25 cellular contexts compared by ENCODE assay signal in the genomic region with DNA sequence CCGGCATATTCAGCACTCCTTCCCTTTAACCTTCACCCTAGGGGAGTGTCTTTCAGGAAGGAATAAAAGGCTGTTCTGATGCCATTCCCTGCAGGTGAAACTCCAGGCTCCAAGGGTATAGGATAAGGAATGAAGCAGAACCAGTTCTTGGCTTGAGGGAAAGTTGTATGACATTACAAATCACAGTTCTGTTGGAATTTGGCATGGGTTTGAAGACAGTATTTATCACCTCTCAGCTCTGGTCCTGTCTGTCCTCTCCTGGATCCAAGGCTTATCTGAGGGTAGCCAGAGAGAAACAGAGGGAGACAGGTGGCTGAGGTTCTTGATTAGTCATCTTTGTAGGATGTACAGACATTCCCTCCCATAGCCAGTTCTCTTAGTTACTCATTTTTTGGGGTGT. TPM values are rescaled to one million over a fixed set of nuclear protein-coding genes. Genes with fewer than 3 reads are reported as not detected.
DNase-seq lines count a peak whose midpoint lies in the region; ATAC-seq and TF ChIP-seq lines count a peak whose summit lies in the region.
"Had no signal": no experiment of that assay in that cellular context is flagged by ENCODE, and none has a peak within 500 bp of the region (broad histone marks: within the 10 kb centered on the region; RNA-seq: fewer than 3 reads in every experiment).

No MANE protein-coding gene starts in this region.

- peak overlapping the region; percentile 5 to 16 for H3K27ac ChIP-seq in mucosa of rectum (ENCODE audit: low read depth in 2 of 2, low read length in 2 of 2)
- H3K27ac ChIP-seq: brain microvascular endothelial cell, coronary artery, prostate gland, transverse colon had no signal

- peaks cover 14 to 30% of the 10 kb centered on the region in 2 donors for H3K36me3 ChIP-seq in mucosa of rectum (ENCODE audit: control insufficient read depth in 2 of 2, insufficient read depth in 2 of 2, low read length in 2 of 2)
- H3K36me3 ChIP-seq: transverse colon had no signal

- H3K9me3 ChIP-seq in mucosa of rectum (ENCODE audit: control insufficient read depth in 2 of 2, low read length in 2 of 2) = no peaks in the 10 kb centered on the region
- H3K9me3 ChIP-seq: prostate gland, stomach, transverse colon had no signal

- no peak for TF ChIP-seq CTCF in epithelial cell of esophagus (IDR thresholded peaks at IDR 0.05; ENCODE audit: insufficient read depth, low read depth, low read length, missing control alignments)

- H3K4me3 ChIP-seq in epithelial cell of esophagus (ENCODE audit: low read length) (no peak overlapping the region), mucosa of rectum (ENCODE audit: low read length in 2 of 2) (no peak overlapping the region)
- H3K4me3 ChIP-seq: coronary artery, prostate gland, stomach, transverse colon had no signal

- in situ Hi-C loops in G401 (cut with HindIII; ENCODE audit: low sequenced_read_pairs) = no loop called here

- DNase-seq in G401 (ENCODE audit: low spot score) (peak; percentile 28), LoVo (ENCODE audit: low spot score) (peak; percentile 19), epithelial cell of esophagus (ENCODE audit: low read depth) (peak; percentile 76), mucosa of gallbladder (ENCODE audit: low spot score) (no peak), DMS 273 treated with DMSO at 0.1 percent for 48 hours (lab: John Stamatoyannopoulos, UW) (no peak)
- DNase-seq in stimulated activated CD4-positive, alpha-beta T cell treated with anti-CD3 and anti-CD28 coated beads, Interleukin-4, amount 100 ng/mL, for 4 hours = no peak
- DNase-seq: activated CD4-positive, alpha-beta T cell treated with anti-CD3 and anti-CD28 coated beads for 48 hours; brain microvascular endothelial cell; CD4-positive, alpha-beta T cell; HCEC 1CT; hippocampal formation; kidney; mesenchymal stem cell; NCI-H1436 treated with DMSO at 0.1 percent for 48 hours; NCI-H2171; NCI-H526; nephron progenitor cell; stimulated activated CD4-positive, alpha-beta T cell treated with anti-CD3 and anti-CD28 coated beads, Interleukin-4, amount 100 ng/mL, for 1 hour; stomach; transverse colon had no signal

- H3K27me3 ChIP-seq in mucosa of rectum (ENCODE audit: control insufficient read depth in 2 of 2, insufficient read depth in 2 of 2, low read length in 2 of 2) = no peaks in the 10 kb centered on the region
- H3K27me3 ChIP-seq: brain microvascular endothelial cell, stomach, transverse colon had no signal

- no peak for ATAC-seq in HG03159 (IDR thresholded peaks at IDR 0.05; ENCODE audit: unreplicated experiment)
- ATAC-seq: Right ventricle myocardium inferior had no signal

- peaks cover 5 to 14% of the 10 kb centered on the region in 2 donors for H3K4me1 ChIP-seq in mucosa of rectum (ENCODE audit: control insufficient read depth in 2 of 2, insufficient read depth in 2 of 2, low read length in 2 of 2)
- H3K4me1 ChIP-seq: prostate gland had no signal

- no peak overlapping the region for H3K9ac ChIP-seq in mucosa of rectum (ENCODE audit: low read depth in 1 of 2, low read length in 2 of 2)

RNA-seq across cellular contexts. Expression of a gene that starts 37.1 kb away (rescaled TPM):
- total RNA-seq in G401 (2014; rRNA removed; shearing (Covaris generic)) = 280 and 333 TPM in 2 replicates
- total RNA-seq in mucosa of gallbladder = 250 TPM

Comparison
In these comparisons a context has a peak if more than half of its experiments do, and no peak if none do; other contexts are left out.
1. DNase-seq: peak in G401 (single experiment), LoVo (single experiment) and epithelial cell of esophagus (single experiment); none in mucosa of gallbladder (single experiment), stimulated activated CD4-positive, alpha-beta T cell treated with anti-CD3 and anti-CD28 coated beads, Interleukin-4, amount 100 ng/mL, for 4 hours (0 of 2) and DMS 273 treated with DMSO at 0.1 percent for 48 hours (single experiment).